1 cellular context compared by ENCODE assay signal in the genomic region with DNA sequence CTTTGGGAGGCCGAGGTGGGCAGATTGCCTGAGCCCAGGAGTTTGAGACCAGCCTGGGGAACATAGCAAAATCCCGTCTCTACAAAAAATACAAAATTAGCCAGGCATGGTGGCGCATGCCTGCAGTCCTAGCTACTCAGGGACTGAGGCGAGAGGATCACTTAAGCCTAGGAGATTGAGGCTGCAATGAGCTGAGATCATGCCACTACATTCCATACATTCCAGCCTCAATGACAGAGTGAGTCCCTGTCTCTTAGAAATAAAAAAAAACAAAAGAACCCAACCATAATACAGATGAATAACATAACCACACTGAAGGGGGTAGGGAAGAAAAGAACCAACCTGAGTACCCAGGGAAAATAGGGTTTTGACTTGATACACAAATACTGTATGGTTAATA.
TF ChIP-seq lines count a peak whose summit lies in the region.

No MANE protein-coding gene starts in this region.

TF ChIP-seq in IMR-90, 13 proteins besides CTCF, POLR2A, EP300 and RAD21:
- TF ChIP-seq MAZ (IDR thresholded peaks at IDR 0.05; ENCODE audit: borderline replicate concordance, low read depth, low read length) (no peak), CEBPB (IDR thresholded peaks at IDR 0.05; ENCODE audit: low read depth, low read length) (no peak), FOS (IDR thresholded peaks at IDR 0.05; ENCODE audit: low read depth, low read length) (no peak), SMC3 (IDR thresholded peaks at IDR 0.05; ENCODE audit: low read depth, low read length) (no peak), CHD1 (IDR thresholded peaks at IDR 0.05; ENCODE audit: low read depth, low read length) (no peak), NFE2L2 (IDR thresholded peaks at IDR 0.05; ENCODE audit: low read depth, low read length) (no peak), MAFK (IDR thresholded peaks at IDR 0.05; ENCODE audit: low read depth, low read length) (no peak), MXI1 (IDR thresholded peaks at IDR 0.05; ENCODE audit: borderline replicate concordance, low read depth, low read length) (no peak), RFX5 (IDR thresholded peaks at IDR 0.05; ENCODE audit: low read depth, low read length) (no peak), BHLHE40 (IDR thresholded peaks at IDR 0.05; ENCODE audit: low read depth, low read length) (no peak), RCOR1 (IDR thresholded peaks at IDR 0.05; ENCODE audit: insufficient replicate concordance, low read length) (no peak)
- TF ChIP-seq, protein P1, sequence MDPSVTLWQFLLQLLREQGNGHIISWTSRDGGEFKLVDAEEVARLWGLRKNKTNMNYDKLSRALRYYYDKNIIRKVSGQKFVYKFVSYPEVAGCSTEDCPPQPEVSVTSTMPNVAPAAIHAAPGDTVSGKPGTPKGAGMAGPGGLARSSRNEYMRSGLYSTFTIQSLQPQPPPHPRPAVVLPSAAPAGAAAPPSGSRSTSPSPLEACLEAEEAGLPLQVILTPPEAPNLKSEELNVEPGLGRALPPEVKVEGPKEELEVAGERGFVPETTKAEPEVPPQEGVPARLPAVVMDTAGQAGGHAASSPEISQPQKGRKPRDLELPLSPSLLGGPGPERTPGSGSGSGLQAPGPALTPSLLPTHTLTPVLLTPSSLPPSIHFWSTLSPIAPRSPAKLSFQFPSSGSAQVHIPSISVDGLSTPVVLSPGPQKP (IDR thresholded peaks at IDR 0.05; ENCODE audit: borderline replicate concordance, low read depth, low read length): no peak
- TF ChIP-seq, protein P2, sequence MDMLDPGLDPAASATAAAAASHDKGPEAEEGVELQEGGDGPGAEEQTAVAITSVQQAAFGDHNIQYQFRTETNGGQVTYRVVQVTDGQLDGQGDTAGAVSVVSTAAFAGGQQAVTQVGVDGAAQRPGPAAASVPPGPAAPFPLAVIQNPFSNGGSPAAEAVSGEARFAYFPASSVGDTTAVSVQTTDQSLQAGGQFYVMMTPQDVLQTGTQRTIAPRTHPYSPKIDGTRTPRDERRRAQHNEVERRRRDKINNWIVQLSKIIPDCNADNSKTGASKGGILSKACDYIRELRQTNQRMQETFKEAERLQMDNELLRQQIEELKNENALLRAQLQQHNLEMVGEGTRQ (IDR thresholded peaks at IDR 0.05; ENCODE audit: low read depth, low read length): no peak
